8 cellular contexts compared by ENCODE assay signal in genomic region chr4:11805837-11806236, GRCh38.
A peak's percentile ranks its signal among the peaks of the same experiment; 100 is the strongest.
DNase-seq lines count a peak whose midpoint lies in the region; ATAC-seq and TF ChIP-seq lines count a peak whose summit lies in the region.

No MANE protein-coding gene starts in this region.

- intact Hi-C loops in lower lobe of right lung (cut with DNase I) = no loop called here

- TF ChIP-seq CTCF in cardiac fibroblast (IDR thresholded peaks at IDR 0.05; ENCODE audit: low read depth, low read length) (peak; percentile 60), lower lobe of right lung (IDR thresholded peaks at IDR 0.05) (peak; percentile 59)

- ATAC-seq in lower lobe of right lung (peak; percentile 51 to 58), GM18517 (IDR thresholded peaks at IDR 0.05; ENCODE audit: unreplicated experiment) (no peak)

- no peaks in the 10 kb centered on the region for H3K9me3 ChIP-seq in lower lobe of right lung

- no peaks in the 10 kb centered on the region for H3K36me3 ChIP-seq in lower lobe of right lung

- no peaks in the 10 kb centered on the region for H3K27me3 ChIP-seq in lower lobe of right lung (ENCODE audit: low read depth)

- H3K27ac ChIP-seq in lower lobe of right lung = no peak overlapping the region

- H3K4me3 ChIP-seq in cardiac fibroblast (replicated peaks in 1 of 2; ENCODE audit: low read depth in 2 of 2, low read length in 2 of 2) (no peak overlapping the region), lower lobe of right lung (no peak overlapping the region)

- no peaks in the 10 kb centered on the region for H3K4me1 ChIP-seq in lower lobe of right lung

- DNase-seq in DMS 273 (lab: John Stamatoyannopoulos, UW; ENCODE audit: unreplicated experiment) = peak; percentile 30
- no peak for DNase-seq in DMS 273 treated with DMSO at 0.1 percent for 48 hours (lab: John Stamatoyannopoulos, UW)
- peak; percentile 3 for DNase-seq in M059J (ENCODE audit: low read depth)
- DNase-seq in cardiac fibroblast (ENCODE audit: low read depth in 2 of 2) = peak; percentile 54 to 89
- DNase-seq in lower lobe of right lung = no peak
- DNase-seq in activated gamma-delta T cell treated with Interleukin-2 at 50 U/mL for 16 hours = no peak
- DNase-seq in EL = no peak

Comparison
In these comparisons a context has a peak if more than half of its experiments do, and no peak if none do; other contexts are left out.
1. DNase-seq: peak in DMS 273 (single experiment), M059J (single experiment) and cardiac fibroblast (2 of 2); none in DMS 273 treated with DMSO at 0.1 percent for 48 hours (single experiment), lower lobe of right lung (single experiment), activated gamma-delta T cell treated with Interleukin-2 at 50 U/mL for 16 hours (single experiment) and EL (single experiment).